Comparison of ENCODE assay signal across 22 cellular contexts in the genomic region with DNA sequence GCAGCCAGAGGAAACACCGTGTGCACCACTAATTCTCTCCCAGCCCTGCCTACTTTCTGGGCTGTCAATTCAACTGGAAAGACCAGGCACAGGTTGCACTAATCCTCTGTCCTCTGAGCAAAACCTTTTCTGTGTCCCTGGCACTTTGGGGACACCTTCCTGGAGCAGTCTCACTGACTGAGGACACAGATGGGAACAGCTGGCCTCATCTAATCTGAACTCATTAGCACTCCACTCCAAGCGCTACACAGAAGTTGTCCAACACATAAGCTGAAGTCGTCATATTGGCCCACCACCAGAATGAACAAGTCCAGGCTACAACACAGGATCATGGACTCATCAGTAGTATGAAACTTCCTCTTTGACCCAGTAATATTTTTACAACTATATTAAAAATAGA. TPM values are rescaled to one million over a fixed set of nuclear protein-coding genes. Genes with fewer than 3 reads are reported as not detected.
"Had no signal": no experiment of that assay in that cellular context is flagged by ENCODE, and none has a peak within 500 bp of the region (broad histone marks: within the 10 kb centered on the region; RNA-seq: fewer than 3 reads in every experiment).

No MANE protein-coding gene starts in this region.

- H3K9ac ChIP-seq: neural progenitor cell, parathyroid adenoma had no signal

- H3K4me1 ChIP-seq: adrenal gland, gastrocnemius medialis, lower lobe of right lung, neural progenitor cell, parathyroid adenoma had no signal

- H3K27me3 ChIP-seq: gastrocnemius medialis, hepatocyte, neural progenitor cell, upper lobe of left lung had no signal

- H3K4me3 ChIP-seq: adrenal gland, gastrocnemius medialis, hepatocyte, lower lobe of right lung, neural progenitor cell, upper lobe of left lung had no signal

- H3K36me3 Mint-ChIP-seq: mesothelial cell of epicardium, neural progenitor cell, WTC11 had no signal

- H3K9me3 ChIP-seq: adrenal gland, gastrocnemius medialis, lower lobe of right lung, upper lobe of left lung had no signal

- H3K27ac ChIP-seq: adrenal gland, gastrocnemius medialis, hepatocyte, lower lobe of right lung, neural progenitor cell, parathyroid adenoma, upper lobe of left lung had no signal

- H3K4me1 Mint-ChIP-seq: WTC11 had no signal

- H3K27ac Mint-ChIP-seq: activated CD4-positive, alpha-beta T cell treated with anti-CD3 and anti-CD28 coated beads, Interleukin-2, amount 10 ng/mL, durations not matched to agents 24 days and 14 days; activated naive CD4-positive, alpha-beta T cell treated with anti-CD3 and anti-CD28 coated beads for 36 hours; activated T-helper 1 cell treated with anti-CD3 and anti-CD28 coated beads, Interleukin-12 subunit alpha, Interleukin-12 subunit beta, Interleukin-2, Interleukin-4 antibody, amounts not matched to agents 30 ng/mL and 10 ng/mL and 1 ng/mL, durations not matched to agents 14 hours and 24 hours and 36 hours; mesothelial cell of epicardium; neural progenitor cell; stimulated activated naive CD8-positive, alpha-beta T cell treated with anti-CD3 and anti-CD28 coated beads, Interleukin-15, Interleukin-2, amounts not matched to agents 100 ng/mL and 50 ng/mL, for 24 hours; WTC11 had no signal

- H3K4me2 ChIP-seq: hepatocyte, neural progenitor cell had no signal

- H2AFZ ChIP-seq: hepatocyte, neural progenitor cell, parathyroid adenoma had no signal

- H3K4me3 Mint-ChIP-seq: activated CD4-positive, alpha-beta T cell treated with anti-CD3 and anti-CD28 coated beads, Interleukin-2, amount 10 ng/mL, durations not matched to agents 24 days and 14 days; activated naive CD4-positive, alpha-beta T cell treated with anti-CD3 and anti-CD28 coated beads for 36 hours; activated T-helper 1 cell treated with anti-CD3 and anti-CD28 coated beads, Interleukin-12 subunit alpha, Interleukin-12 subunit beta, Interleukin-2, Interleukin-4 antibody, amounts not matched to agents 30 ng/mL and 10 ng/mL and 1 ng/mL, durations not matched to agents 14 hours and 24 hours and 36 hours; mesothelial cell of epicardium; neural progenitor cell; stimulated activated naive CD8-positive, alpha-beta T cell treated with anti-CD3 and anti-CD28 coated beads, Interleukin-15, Interleukin-2, amounts not matched to agents 100 ng/mL and 50 ng/mL, for 24 hours; WTC11 had no signal

- H3K79me2 ChIP-seq: hepatocyte, parathyroid adenoma had no signal

- ATAC-seq: gastrocnemius medialis, WTC11 had no signal

- H3K9me3 Mint-ChIP-seq: activated CD4-positive, alpha-beta T cell treated with anti-CD3 and anti-CD28 coated beads, Interleukin-2, amount 10 ng/mL, durations not matched to agents 24 days and 14 days; activated naive CD4-positive, alpha-beta T cell treated with anti-CD3 and anti-CD28 coated beads for 36 hours; activated T-helper 1 cell treated with anti-CD3 and anti-CD28 coated beads, Interleukin-12 subunit alpha, Interleukin-12 subunit beta, Interleukin-2, Interleukin-4 antibody, amounts not matched to agents 30 ng/mL and 10 ng/mL and 1 ng/mL, durations not matched to agents 14 hours and 24 hours and 36 hours; mesothelial cell of epicardium; neural progenitor cell; stimulated activated naive CD8-positive, alpha-beta T cell treated with anti-CD3 and anti-CD28 coated beads, Interleukin-15, Interleukin-2, amounts not matched to agents 100 ng/mL and 50 ng/mL, for 24 hours; WTC11 had no signal

- DNase-seq: activated CD4-positive, alpha-beta T cell treated with anti-CD3 and anti-CD28 coated beads, Interleukin-2, amount 10 ng/mL, durations not matched to agents 24 days and 14 days; activated naive CD4-positive, alpha-beta T cell treated with anti-CD3 and anti-CD28 coated beads for 36 hours; adrenal gland; caudate nucleus; cortex of kidney; effector memory CD4-positive, alpha-beta T cell; gastrocnemius medialis; lower lobe of right lung; stimulated activated CD4-positive, alpha-beta T cell treated with anti-CD3 and anti-CD28 coated beads, Interleukin-15, amount 100 ng/mL, for 24 hours; stimulated activated CD4-positive, alpha-beta T cell treated with anti-CD3 and anti-CD28 coated beads, Interleukin-4, amount 100 ng/mL, for 24 hours; T1000; upper lobe of left lung had no signal

- H3K36me3 ChIP-seq: adrenal gland, gastrocnemius medialis, lower lobe of right lung, neural progenitor cell had no signal

RNA-seq across cellular contexts. Expression of gene LTF, which starts 17.2 kb away (rescaled TPM):
- total RNA-seq: activated CD4-positive, alpha-beta T cell treated with anti-CD3 and anti-CD28 coated beads, Interleukin-2, amount 10 ng/mL, durations not matched to agents 24 days and 14 days; activated naive CD4-positive, alpha-beta T cell treated with anti-CD3 and anti-CD28 coated beads for 36 hours; activated T-helper 1 cell treated with anti-CD3 and anti-CD28 coated beads, Interleukin-12 subunit alpha, Interleukin-12 subunit beta, Interleukin-2, Interleukin-4 antibody, amounts not matched to agents 30 ng/mL and 10 ng/mL and 1 ng/mL, durations not matched to agents 14 hours and 24 hours and 36 hours; mesothelial cell of epicardium had no signal
- polyA plus RNA-seq: hepatocyte had no signal

RNA-seq across cellular contexts. Expression of gene CCRL2, which starts 40.5 kb away (rescaled TPM):
- total RNA-seq: mesothelial cell of epicardium, renal cortical epithelial cell, WTC11 had no signal

RNA-seq across cellular contexts. Expression of gene RTP3, which starts 50.2 kb away (rescaled TPM):
- total RNA-seq: activated CD4-positive, alpha-beta T cell treated with anti-CD3 and anti-CD28 coated beads, Interleukin-2, amount 10 ng/mL, durations not matched to agents 24 days and 14 days; activated naive CD4-positive, alpha-beta T cell treated with anti-CD3 and anti-CD28 coated beads for 36 hours; activated T-helper 1 cell treated with anti-CD3 and anti-CD28 coated beads, Interleukin-12 subunit alpha, Interleukin-12 subunit beta, Interleukin-2, Interleukin-4 antibody, amounts not matched to agents 30 ng/mL and 10 ng/mL and 1 ng/mL, durations not matched to agents 14 hours and 24 hours and 36 hours; adrenal gland; gastrocnemius medialis; lower lobe of right lung; mesothelial cell of epicardium; myocyte; renal cortical epithelial cell; temporal lobe; upper lobe of left lung; WTC11 had no signal
- polyA plus RNA-seq: adrenal gland had no signal
